In the genomic region with DNA sequence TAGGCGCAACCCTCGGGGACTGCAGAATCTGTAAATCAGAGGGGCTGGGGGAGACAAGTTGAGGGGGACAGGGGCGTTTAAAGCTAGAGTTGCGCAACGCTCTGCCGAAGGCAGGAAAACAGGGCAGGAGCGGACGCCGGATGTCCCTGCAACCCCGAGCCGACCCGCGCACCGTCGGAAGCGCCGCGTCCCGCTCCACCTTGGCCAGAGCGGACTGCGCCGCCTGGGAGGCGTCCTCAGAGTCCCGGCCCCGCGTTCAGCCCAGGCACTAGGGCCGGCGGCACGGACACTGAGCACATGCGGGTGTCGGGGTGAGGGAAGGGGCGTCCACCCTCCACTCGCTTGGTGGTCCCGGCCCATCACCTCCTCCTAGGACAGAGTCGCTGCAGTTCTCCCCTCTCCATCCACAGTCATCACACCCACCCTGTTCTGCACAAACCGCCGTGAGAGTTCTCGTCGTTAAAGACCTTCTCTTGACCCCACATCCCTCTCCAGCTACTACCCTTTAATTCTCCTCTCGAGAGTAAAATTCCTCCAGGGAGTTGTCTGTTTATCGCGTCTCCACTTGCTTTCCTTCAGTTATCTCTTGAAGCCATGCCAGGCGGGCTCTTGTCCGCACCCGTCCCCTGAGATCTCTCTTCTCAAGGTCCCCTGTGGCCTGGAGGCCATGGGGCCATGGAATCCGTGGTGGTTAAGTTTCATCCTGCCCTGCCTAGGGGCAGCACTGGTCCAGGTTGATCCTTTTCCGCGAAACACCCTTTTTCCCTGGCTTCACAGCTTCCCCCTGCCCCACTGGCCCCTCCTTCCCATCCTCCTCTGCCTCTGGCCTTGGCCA, we compare ENCODE assay signal across 6 cellular contexts. TPM values are rescaled to one million over a fixed set of nuclear protein-coding genes. Genes with fewer than 3 reads are reported as not detected.
DNase-seq lines count a peak whose midpoint lies in the region; TF ChIP-seq lines count a peak whose summit lies in the region.

No MANE protein-coding gene starts in this region.

- peak overlapping the region in 1 of 2 experiments; percentile 3 for H3K23ac ChIP-seq in mesenchymal stem cell (ENCODE audit: low read length in 2 of 2)

- WGBS in mesenchymal stem cell: 12% methylated on average over 38 of the region's 48 CpGs

- CTCF ChIA-PET in HEK293 (lab: Yijun Ruan, JAX): interaction anchor here (0.7 to 4.3 kb wide), 9 partner anchors 10 to 188 kb away, joined by 3 to 40 read pairs (median 4); no protein-coding TSS in a partner anchor

- peak overlapping the region; percentile 73 for H2AFZ ChIP-seq in mesenchymal stem cell (ENCODE audit: low read depth, low read length)

- H3K9me3 ChIP-seq in HEK293 (ENCODE audit: control insufficient read depth, insufficient read depth, low read depth, low read length) (no peaks in the 10 kb centered on the region), mesenchymal stem cell (ENCODE audit: control insufficient read depth, low read length) (no peaks in the 10 kb centered on the region)

- no peak for TF ChIP-seq CTCF in HEK293 (tag by site-specific recombination; IDR thresholded peaks at IDR 0.05)

- H3K4me2 ChIP-seq in mesenchymal stem cell (ENCODE audit: low read length, poor library complexity, severe bottlenecking): peak overlapping the region; percentile 78

- H2AK5ac ChIP-seq in mesenchymal stem cell (ENCODE audit: low read length, severe bottlenecking): peak overlapping the region; percentile 60

- no peak overlapping the region for H3K27ac ChIP-seq in HEK293 (ENCODE audit: extremely low read depth, low read depth, low read length)
- peak overlapping the region; percentile 55 for H3K27ac ChIP-seq in mesenchymal stem cell (ENCODE audit: low read length, poor library complexity, severe bottlenecking)

- H3K27me3 ChIP-seq in mesenchymal stem cell (ENCODE audit: control insufficient read depth in 1 of 2, insufficient read depth in 1 of 2, low read length in 2 of 2): no peaks in the 10 kb centered on the region

- peak; percentile 75 for DNase-seq in activated CD8-positive, alpha-beta memory T cell treated with anti-CD3 and anti-CD28 coated beads, Interleukin-2, amount 50 U/mL, for 48 hours
- DNase-seq in mesenchymal stem cell: peak; percentile 50
- DNase-seq in retina: no peak
- no peak for DNase-seq in posterior vena cava (ENCODE audit: low spot score)
- no peak for DNase-seq in amniotic stem cell (lab: John Stamatoyannopoulos, UW)

- peak overlapping the region; percentile 26 for H2BK15ac ChIP-seq in mesenchymal stem cell (ENCODE audit: low read depth, poor library complexity, severe bottlenecking)

- H3K4me3 ChIP-seq in HEK293 (ENCODE audit: low read depth, low read length) (peak overlapping the region; percentile 19), mesenchymal stem cell (ENCODE audit: insufficient read depth in 1 of 2, low read depth in 1 of 2, low read length in 2 of 2) (peak overlapping the region; percentile 61 to 82)

- H3K4me1 ChIP-seq in HEK293 (ENCODE audit: control insufficient read depth, insufficient read depth, low read length): peaks cover 20% of the 10 kb centered on the region
- H3K4me1 ChIP-seq in mesenchymal stem cell (ENCODE audit: control insufficient read depth, insufficient read depth, low read depth, low read length): peaks cover 38% of the 10 kb centered on the region

- peak overlapping the region in 1 of 2 experiments; percentile 90 for H3K14ac ChIP-seq in mesenchymal stem cell (ENCODE audit: low read length in 2 of 2)

- peaks cover 0 to 18% of the 10 kb centered on the region in 2 experiments; a peak in 1 of 3 replicates for H3K36me3 ChIP-seq in HEK293 (ENCODE audit: control insufficient read depth in 2 of 2, insufficient read depth in 1 of 2, low read length in 2 of 2)
- H3K36me3 ChIP-seq in mesenchymal stem cell (ENCODE audit: control insufficient read depth in 1 of 2, insufficient read depth in 2 of 2, low read depth in 1 of 2, low read length in 2 of 2): peaks cover 17 to 27% of the 10 kb centered on the region in 2 experiments

- H2BK120ac ChIP-seq in mesenchymal stem cell (ENCODE audit: low read depth, low read length): peak overlapping the region; percentile 39

- H2BK5ac ChIP-seq in mesenchymal stem cell (ENCODE audit: low read depth, low read length, poor library complexity, severe bottlenecking): no peak overlapping the region

- H3K9ac ChIP-seq in mesenchymal stem cell (ENCODE audit: low read length): peak overlapping the region; percentile 77

- H4K8ac ChIP-seq in mesenchymal stem cell (ENCODE audit: low read length): peak overlapping the region; percentile 80

- H2BK12ac ChIP-seq in mesenchymal stem cell (ENCODE audit: low read length in 2 of 2): peak overlapping the region; percentile 75 to 98

- peak overlapping the region; percentile 83 for H4K91ac ChIP-seq in mesenchymal stem cell (ENCODE audit: low read length)

- peaks cover 7% of the 10 kb centered on the region for H3K79me1 ChIP-seq in mesenchymal stem cell (replicated peaks; ENCODE audit: low read length, poor library complexity, severe bottlenecking)

- H3K4ac ChIP-seq in mesenchymal stem cell (ENCODE audit: low read depth in 1 of 2, low read length in 2 of 2): peak overlapping the region; percentile 66 to 76

- POLR2A ChIA-PET in HEK293 (lab: Yijun Ruan, JAX): interaction anchor here (0.6 to 7.0 kb wide), 22 partner anchors 9 to 706 kb away, joined by 3 to 106 read pairs (median 5); partner anchors contain the start of genes DBN1, DDX41, GRK6 and HNRNPAB

- intact Hi-C loops in posterior vena cava (cut with DNase I): loop anchor here in 1 of 2 donors (5.0 kb wide), 1 partner anchor 106 kb away; no protein-coding TSS in a partner anchor

- H3K18ac ChIP-seq in mesenchymal stem cell (ENCODE audit: low read depth in 1 of 2, low read length in 2 of 2): peak overlapping the region; percentile 93 to 96

TF ChIP-seq in HEK293, 187 proteins besides CTCF, POLR2A, EP300 and RAD21:
- TF ChIP-seq ZNF335 (tag by site-specific recombination; conservative IDR thresholded peaks at IDR 0.05): no peak; the same call in 1 of the 2 replicates
- peak; percentile 40; the same call in 1 of the 2 replicates for TF ChIP-seq ZNF121 (tag by site-specific recombination; IDR thresholded peaks at IDR 0.05)

RNA-seq across cellular contexts. Expression of gene PDLIM7, which starts 0.8 kb away (rescaled TPM):
- polyA plus RNA-seq in mesenchymal stem cell (2013, experiment 1 of 2): 221 TPM
- polyA plus RNA-seq in mesenchymal stem cell (2013, experiment 2 of 2): 213 TPM
- 100 to 1,000 TPM; 448 to 580 TPM for total RNA-seq in posterior vena cava

RNA-seq across cellular contexts. Expression of gene DOK3, which starts 11.4 kb away (rescaled TPM):
- 1.3 TPM for polyA plus RNA-seq in mesenchymal stem cell (2013, experiment 1 of 2)
- polyA plus RNA-seq in mesenchymal stem cell (2013, experiment 2 of 2): 1.4 TPM
- total RNA-seq in posterior vena cava: 10 to 100 TPM in 1 of 2 donors, 1 to 10 TPM in 1; 8.0 to 19.2 TPM

RNA-seq across cellular contexts. Expression of gene DDX41, which starts 18.5 kb away (rescaled TPM):
- polyA plus RNA-seq in mesenchymal stem cell (2013, experiment 1 of 2): 45.5 TPM
- polyA plus RNA-seq in mesenchymal stem cell (2013, experiment 2 of 2): 41.7 TPM
- total RNA-seq in posterior vena cava: 10 to 100 TPM; 52.1 to 52.6 TPM

RNA-seq across cellular contexts. Expression of gene DBN1, which starts 24.8 kb away (rescaled TPM):
- polyA plus RNA-seq in mesenchymal stem cell (2013, experiment 1 of 2): 149 TPM
- polyA plus RNA-seq in mesenchymal stem cell (2013, experiment 2 of 2): 150 TPM
- 100 to 1,000 TPM in 1 of 2 donors, 10 to 100 TPM in 1; 94.9 to 121 TPM for total RNA-seq in posterior vena cava

RNA-seq across cellular contexts. Expression of gene PRR7, which starts 51.6 kb away (rescaled TPM):
- 8.6 TPM for polyA plus RNA-seq in mesenchymal stem cell (2013, experiment 1 of 2)
- 7.8 TPM for polyA plus RNA-seq in mesenchymal stem cell (2013, experiment 2 of 2)
- total RNA-seq in posterior vena cava: 1 to 10 TPM in 1 of 2 donors, under 1 TPM in 1; 0.79 to 2.0 TPM

Comparison
In these comparisons a context has a peak if more than half of its experiments do, and no peak if none do; other contexts are left out.
1. DNase-seq: peak in activated CD8-positive, alpha-beta memory T cell treated with anti-CD3 and anti-CD28 coated beads, Interleukin-2, amount 50 U/mL, for 48 hours (single experiment) and mesenchymal stem cell (single experiment); none in retina (single experiment), posterior vena cava (single experiment) and amniotic stem cell (single experiment).